In genomic region chr16:88453217-88453531, GRCh38 we compare ENCODE assay signal across 8 cellular contexts. TPM values are rescaled to one million over a fixed set of nuclear protein-coding genes. Genes with fewer than 3 reads are reported as not detected.
DNase-seq lines count a peak whose midpoint lies in the region; ATAC-seq and TF ChIP-seq lines count a peak whose summit lies in the region.

ZFPM1 (plus strand) TSS chr16:88453280; CDS start chr16:88453639, 359 bp downstream.

- H3K36me3 ChIP-seq in SK-N-SH (replicated peaks in 1 of 2; ENCODE audit: control insufficient read depth in 1 of 2, insufficient read depth in 2 of 2, low read length in 1 of 2) (no peaks in the 10 kb centered on the region), iPS-18a (ENCODE audit: control insufficient read depth, low read depth, low read length) (no peaks in the 10 kb centered on the region), suprapubic skin (no peaks in the 10 kb centered on the region)

- no peak for TF ChIP-seq EP300 in SK-N-SH (IDR thresholded peaks at IDR 0.05; ENCODE audit: borderline replicate concordance in 1 of 2, low read depth in 1 of 2, low read length in 1 of 2)
- TF ChIP-seq EP300 in suprapubic skin (IDR thresholded peaks at IDR 0.05): no peak

- H3K4me3 ChIP-seq in SK-N-SH (ENCODE audit: low read depth in 2 of 2, low read length in 1 of 2): peak within 1 kb of the TSS; percentile 77 to 78
- H3K4me3 ChIP-seq in WI38 (ENCODE audit: low read depth, low read length): peak within 1 kb of the TSS; percentile 63
- H3K4me3 ChIP-seq in iPS-18a (ENCODE audit: low read length): peak within 1 kb of the TSS; percentile 61
- H3K4me3 ChIP-seq in suprapubic skin: peak within 1 kb of the TSS; percentile 65

- POLR2A ChIA-PET in SK-N-SH (lab: Yijun Ruan, JAX): interaction anchor here (1.0 to 1.4 kb wide), 2 partner anchors 11 to 62 kb away, joined by 3 to 4 read pairs; no protein-coding TSS in a partner anchor

- H3K4me2 ChIP-seq in SK-N-SH: peak within 1 kb of the TSS; percentile 100

- H3K9ac ChIP-seq in SK-N-SH (peak within 1 kb of the TSS; percentile 71), iPS-18a (ENCODE audit: low read length) (no peak within 1 kb of the TSS)

- H3K27me3 ChIP-seq in SK-N-SH (ENCODE audit: insufficient read depth) (no peaks in the 10 kb centered on the region), iPS-18a (ENCODE audit: control insufficient read depth, insufficient read depth, low read length) (peaks cover 66% of the 10 kb centered on the region), suprapubic skin (no peaks in the 10 kb centered on the region)

- H3K9me3 ChIP-seq in SK-N-SH (no peaks in the 10 kb centered on the region), iPS-18a (ENCODE audit: control insufficient read depth, low read depth, low read length) (no peaks in the 10 kb centered on the region), suprapubic skin (no peaks in the 10 kb centered on the region)

- H3K9me2 ChIP-seq in SK-N-SH: no peaks in the 10 kb centered on the region

- no peak for TF ChIP-seq CTCF in SK-N-SH (IDR thresholded peaks at IDR 0.05)
- no peak for TF ChIP-seq CTCF in WI38 (IDR thresholded peaks at IDR 0.05; ENCODE audit: low read depth, low read length)
- no peak for TF ChIP-seq CTCF in suprapubic skin (IDR thresholded peaks at IDR 0.05)

- no peak for TF ChIP-seq POLR2A in suprapubic skin (IDR thresholded peaks at IDR 0.05)

- TF ChIP-seq RAD21 in SK-N-SH (IDR thresholded peaks at IDR 0.05; ENCODE audit: low read length): no peak

- H3F3A ChIP-seq in SK-N-SH (replicated peaks; ENCODE audit: insufficient read depth): no peaks in the 10 kb centered on the region

- no CpG with 5 or more reads among the region's 57 CpGs for WGBS in SK-N-SH (ENCODE audit: low lambda C conversion rate)
- WGBS in suprapubic skin: no CpG with 5 or more reads among the region's 57 CpGs

- H2AFZ ChIP-seq in SK-N-SH (ENCODE audit: low read depth): peak within 1 kb of the TSS; percentile 88; the same call in 1 of the 2 replicates

- intact Hi-C loops in posterior vena cava (cut with DNase I): no loop called here

- H3K79me2 ChIP-seq in SK-N-SH (ENCODE audit: insufficient read depth): peaks cover 43% of the 10 kb centered on the region

- H4K20me1 ChIP-seq in SK-N-SH (ENCODE audit: insufficient read depth): peaks cover 39% of the 10 kb centered on the region

- H3K27ac ChIP-seq in SK-N-SH (ENCODE audit: low read depth in 2 of 2, low read length in 1 of 2) (peak within 1 kb of the TSS; percentile 56 to 86; a peak in 3 of 4 replicates), iPS-18a (ENCODE audit: low read length) (no peak within 1 kb of the TSS), suprapubic skin (no peak within 1 kb of the TSS)

- DNase-seq in SK-N-SH: no peak
- DNase-seq in suprapubic skin (ENCODE audit: low spot score in 2 of 2): no peak
- DNase-seq in posterior vena cava (ENCODE audit: low spot score): no peak
- no peak for DNase-seq in KG1 (lab: John Stamatoyannopoulos, UW)

- ATAC-seq in SK-N-SH treated with all-trans-retinoic acid at 6 μM for 48 hours (no peak), GM19324 (IDR thresholded peaks at IDR 0.05; ENCODE audit: low FRiP score, unreplicated experiment) (no peak)

- peaks cover 13 to 62% of the 10 kb centered on the region in 2 experiments; a peak in 3 of 4 replicates for H3K4me1 ChIP-seq in SK-N-SH (ENCODE audit: control insufficient read depth in 1 of 2, insufficient read depth in 2 of 2, low read depth in 1 of 2, low read length in 1 of 2)
- peaks cover 11% of the 10 kb centered on the region for H3K4me1 ChIP-seq in iPS-18a (ENCODE audit: control insufficient read depth, low read depth, low read length)
- H3K4me1 ChIP-seq in suprapubic skin: peaks cover 38% of the 10 kb centered on the region

- CTCF ChIA-PET in SK-N-SH (lab: Yijun Ruan, JAX): interaction anchor here (2.7 to 3.0 kb wide), 2 partner anchors 12 to 35 kb away, joined by 10 to 13 read pairs; no protein-coding TSS in a partner anchor

TF ChIP-seq in SK-N-SH, 30 proteins besides CTCF, POLR2A, EP300 and RAD21:
- TF ChIP-seq TAF1 (IDR thresholded peaks at IDR 0.05; ENCODE audit: borderline replicate concordance, low read depth, low read length) (0 out of 2 replicates have a peak, but pooled peaks have one; percentile 23), NFIC (IDR thresholded peaks at IDR 0.05; ENCODE audit: borderline replicate concordance) (no peak)
TF ChIP-seq in SK-N-SH: peak in this region for 1.

TF ChIP-seq in SK-N-SH treated with all-trans-retinoic acid at 6 μM for 48 hours, 23 proteins besides CTCF, POLR2A, EP300 and RAD21:
- no peak for TF ChIP-seq ARNTL (CRISPR knock-in tag; IDR thresholded peaks at IDR 0.05; ENCODE audit: borderline replicate concordance, low read depth)
- TF ChIP-seq POU6F1 (CRISPR knock-in tag; IDR thresholded peaks at IDR 0.05; ENCODE audit: borderline replicate concordance, low read depth): no peak
- no peak for TF ChIP-seq OSR1 (CRISPR knock-in tag; IDR thresholded peaks at IDR 0.05)
- TF ChIP-seq ZNF8 (CRISPR knock-in tag; IDR thresholded peaks at IDR 0.05): no peak
- TF ChIP-seq BACH2 (CRISPR knock-in tag; IDR thresholded peaks at IDR 0.05; ENCODE audit: borderline replicate concordance): no peak
- no peak for TF ChIP-seq ZNF70 (CRISPR knock-in tag; IDR thresholded peaks at IDR 0.05)

RNA-seq across cellular contexts. Expression of gene ZFPM1, which starts in this region (rescaled TPM):
- polyA plus RNA-seq in SK-N-SH (2012; rRNA removed): 0.54 and 1.2 TPM in 2 replicates
- polyA plus RNA-seq in SK-N-SH (2012; cell fraction: cytosol; rRNA removed): 0.54 and 1.0 TPM in 2 replicates
- polyA plus RNA-seq in SK-N-SH (2012; cell fraction: nucleus; rRNA removed): 3.8 and 5.6 TPM in 2 replicates
- total RNA-seq in suprapubic skin (1 to 10 TPM; 4.2 to 9.3 (median 5.1) TPM), posterior vena cava (1 to 10 TPM; 4.0 to 4.3 TPM)

Comparison
In these comparisons a context has a peak if more than half of its experiments do, and no peak if none do; other contexts are left out.
1. H3K27ac ChIP-seq: peak in SK-N-SH (2 of 2); none in iPS-18a (single experiment) and suprapubic skin (single experiment).
2. Peak in every context shown above with its lines, with median percentiles within 50 percentile points of each other: H3K4me3 ChIP-seq.